Comparison of ENCODE assay signal across 1 cellular context in genomic region chr19:44637390-44637764, GRCh38.
A peak's percentile ranks its signal among the peaks of the same experiment; 100 is the strongest.
TF ChIP-seq lines count a peak whose summit lies in the region.

No MANE protein-coding gene starts in this region.

TF ChIP-seq in HepG2, 621 proteins besides CTCF, POLR2A, EP300 and RAD21:
- no peak for TF ChIP-seq ZNF143 (CRISPR knock-in tag; IDR thresholded peaks at IDR 0.05)
- 0 out of 2 replicates have a peak, but pooled peaks have one; percentile 1 for TF ChIP-seq ZNF710 (CRISPR knock-in tag; IDR thresholded peaks at IDR 0.05; ENCODE audit: borderline replicate concordance)
- no peak for TF ChIP-seq STAT6 (CRISPR knock-in tag; IDR thresholded peaks at IDR 0.05; ENCODE audit: borderline replicate concordance)
- no peak for TF ChIP-seq ZNF512B (CRISPR knock-in tag; IDR thresholded peaks at IDR 0.05; ENCODE audit: borderline replicate concordance)
- no peak for TF ChIP-seq RAD51 (IDR thresholded peaks at IDR 0.05; ENCODE audit: borderline replicate concordance)
- no peak for TF ChIP-seq PCBP1 (IDR thresholded peaks at IDR 0.05; ENCODE audit: borderline replicate concordance, low read depth, low read length)
- TF ChIP-seq MED1 (CRISPR knock-in tag; IDR thresholded peaks at IDR 0.05) = no peak
- no peak for TF ChIP-seq RBM22 (optimal IDR thresholded peaks at IDR 0.05; ENCODE audit: low read length)
- no peak for TF ChIP-seq ZNF24 (IDR thresholded peaks at IDR 0.05)
- TF ChIP-seq ZNF687 (CRISPR knock-in tag; IDR thresholded peaks at IDR 0.05) = 0 out of 2 replicates have a peak, but pooled peaks have one; percentile 45
- TF ChIP-seq ZNF7 (CRISPR knock-in tag; IDR thresholded peaks at IDR 0.05) = peak; percentile 9; the same call in 1 of the 2 replicates
- TF ChIP-seq ZNF317 (CRISPR knock-in tag; IDR thresholded peaks at IDR 0.05) = 0 out of 2 replicates have a peak, but pooled peaks have one; percentile 4
- no peak for TF ChIP-seq FOXP4 (CRISPR knock-in tag; IDR thresholded peaks at IDR 0.05)
- no peak for TF ChIP-seq ZNF605 (CRISPR knock-in tag; IDR thresholded peaks at IDR 0.05)
- TF ChIP-seq ZNF577 (CRISPR knock-in tag; IDR thresholded peaks at IDR 0.05; ENCODE audit: borderline replicate concordance, low read depth) = no peak
- TF ChIP-seq TFE3 (CRISPR knock-in tag; IDR thresholded peaks at IDR 0.05) = no peak
- 0 out of 2 replicates have a peak, but pooled peaks have one; percentile 3 for TF ChIP-seq ZNF567 (CRISPR knock-in tag; IDR thresholded peaks at IDR 0.05; ENCODE audit: borderline replicate concordance)
- TF ChIP-seq RBFOX2 (IDR thresholded peaks at IDR 0.05; ENCODE audit: low read depth, low read length) = no peak
- TF ChIP-seq ZNF496 (CRISPR knock-in tag; IDR thresholded peaks at IDR 0.05; ENCODE audit: insufficient replicate concordance) = no peak
- TF ChIP-seq ZNF121 (CRISPR knock-in tag; IDR thresholded peaks at IDR 0.05) = 0 out of 2 replicates have a peak, but pooled peaks have one; percentile 3
- no peak for TF ChIP-seq ZNF615 (CRISPR knock-in tag; IDR thresholded peaks at IDR 0.05; ENCODE audit: borderline replicate concordance)
- no peak for TF ChIP-seq AHR (CRISPR knock-in tag; IDR thresholded peaks at IDR 0.05)
- peak; percentile 18; the same call in 1 of the 2 replicates for TF ChIP-seq ZNF501 (CRISPR knock-in tag; IDR thresholded peaks at IDR 0.05)
- no peak for TF ChIP-seq ZBTB33 (CRISPR knock-in tag; IDR thresholded peaks at IDR 0.05)
- TF ChIP-seq NFE2L1 (CRISPR knock-in tag; IDR thresholded peaks at IDR 0.05; ENCODE audit: borderline replicate concordance) = no peak
- no peak for TF ChIP-seq SMAD9 (CRISPR knock-in tag; IDR thresholded peaks at IDR 0.05)
- TF ChIP-seq ZNF331 (CRISPR knock-in tag; IDR thresholded peaks at IDR 0.05) = no peak
- no peak for TF ChIP-seq MNT (IDR thresholded peaks at IDR 0.05)
- no peak for TF ChIP-seq KLF6 (CRISPR knock-in tag; IDR thresholded peaks at IDR 0.05)
- 0 out of 2 replicates have a peak, but pooled peaks have one; percentile 68 for TF ChIP-seq FOXO4 (CRISPR knock-in tag; conservative IDR thresholded peaks at IDR 0.05)
